8 cellular contexts compared by ENCODE assay signal in genomic region chr11:119018074-119018938, GRCh38. TPM values are rescaled to one million over a fixed set of nuclear protein-coding genes. Genes with fewer than 3 reads are reported as not detected.
DNase-seq lines count a peak whose midpoint lies in the region; ATAC-seq and TF ChIP-seq lines count a peak whose summit lies in the region.

Gene RPS25 (minus strand): TSS chr11:119018343. CDS start chr11:119018284, 59 bp downstream.
Gene TRAPPC4 (plus strand): TSS chr11:119018766. CDS start chr11:119018796, 30 bp downstream.

- H3K36me3 ChIP-seq in BE2C (peaks cover 66% of the 10 kb centered on the region), colonic mucosa (no peaks in the 10 kb centered on the region)

- no peaks in the 10 kb centered on the region for H3K9me3 ChIP-seq in BE2C
- H3K9me3 ChIP-seq in colonic mucosa, result no peaks in the 10 kb centered on the region

- no peak for TF ChIP-seq CTCF in BE2C (IDR thresholded peaks at IDR 0.05; ENCODE audit: low read depth, low read length)
- TF ChIP-seq CTCF in colonic mucosa (IDR thresholded peaks at IDR 0.05), result no peak

- H3K27ac ChIP-seq in colonic mucosa (peak within 1 kb of the TSS; percentile 92), layer of hippocampus (ENCODE audit: low read depth, low read length) (peak within 1 kb of the TSS; percentile 98)

- intact Hi-C loops in colonic mucosa (cut with DNase I), result no loop called here

- peak within 1 kb of the TSS; percentile 87 for H3K4me3 ChIP-seq in BE2C (ENCODE audit: low read depth, low read length)
- H3K4me3 ChIP-seq in colonic mucosa, result peak within 1 kb of the TSS; percentile 86

- peak; percentile 84 for ATAC-seq in HG03460 (IDR thresholded peaks at IDR 0.05; ENCODE audit: unreplicated experiment)

- H3K9ac ChIP-seq in colonic mucosa (ENCODE audit: low read depth in 2 of 2, low read length in 2 of 2), result peak within 1 kb of the TSS; percentile 89 to 99

- peak; percentile 96 for DNase-seq in BE2C
- peak; percentile 79 for DNase-seq in GM19240 (ENCODE audit: insufficient read length, low spot score)
- DNase-seq in NCI-H526 (lab: John Stamatoyannopoulos, UW), result peak; percentile 99 to 100
- DNase-seq in activated CD4-positive, alpha-beta T cell treated with anti-CD3 and anti-CD28 coated beads for 48 hours, result peak; percentile 97
- peak; percentile 95 for DNase-seq in colonic mucosa
- peak; percentile 90 to 91 for DNase-seq in stimulated activated CD4-positive, alpha-beta T cell treated with anti-CD3 and anti-CD28 coated beads, Interleukin-1b, Interleukin-23, amount 100 ng/mL, for 4 hours (ENCODE audit: low read depth in 2 of 2)

- H3K4me1 ChIP-seq in BE2C (no peaks in the 10 kb centered on the region), colonic mucosa (peaks cover 15% of the 10 kb centered on the region)

- H3K27me3 ChIP-seq in BE2C (no peaks in the 10 kb centered on the region), colonic mucosa (no peaks in the 10 kb centered on the region), layer of hippocampus (ENCODE audit: control insufficient read depth, insufficient read depth, low read length) (no peaks in the 10 kb centered on the region)

RNA-seq across cellular contexts. Expression of gene RPS25, which starts in this region (rescaled TPM):
- 1,079 TPM for polyA plus RNA-seq in BE2C (2012; ENCODE audit: insufficient read depth, insufficient read length, low read depth)
- total RNA-seq in colonic mucosa, result 100 to 1,000 TPM; 710 to 758 TPM

RNA-seq across cellular contexts. Expression of gene TRAPPC4, which starts in this region (rescaled TPM):
- polyA plus RNA-seq in BE2C (2012; ENCODE audit: insufficient read depth, insufficient read length, low read depth), result 179 TPM
- 10 to 100 TPM; 72.6 to 73.2 TPM for total RNA-seq in colonic mucosa

Comparison
In these comparisons a context has a peak if more than half of its experiments do, and no peak if none do; other contexts are left out.
1. Peak in every context shown above with its lines: DNase-seq, ATAC-seq, H3K4me3 ChIP-seq and H3K27ac ChIP-seq.